ENCODE assay signal across 24 cellular contexts in genomic region chr5:107957023-107957422, GRCh38.
A peak's percentile ranks its signal among the peaks of the same experiment; 100 is the strongest.
DNase-seq lines count a peak whose midpoint lies in the region; ATAC-seq, FAIRE-seq and TF ChIP-seq lines count a peak whose summit lies in the region.
"Had no signal": no experiment of that assay in that cellular context is flagged by ENCODE, and none has a peak within 500 bp of the region (broad histone marks: within the 10 kb centered on the region; RNA-seq: fewer than 3 reads in every experiment).

No MANE protein-coding gene starts in this region.

- intact Hi-C loops in activated naive CD4-positive, alpha-beta T cell treated with anti-CD3 and anti-CD28 coated beads for 36 hours (cut with micrococcal nuclease), result loop anchor here (5.0 kb wide), 1 partner anchor 425 kb away; the partner anchor contains the start of gene FBXL17

- H3K4me1 Mint-ChIP-seq in GM23338, result peaks cover 4% of the 10 kb centered on the region
- H3K4me1 Mint-ChIP-seq in activated naive CD4-positive, alpha-beta T cell treated with anti-CD3 and anti-CD28 coated beads for 36 hours (ENCODE audit: low read depth), result peaks cover 41% of the 10 kb centered on the region
- H3K4me1 Mint-ChIP-seq: CD8-positive, alpha-beta memory T cell had no signal

- ATAC-seq in GM23338 (peak; percentile 55), HG03354 (IDR thresholded peaks at IDR 0.05; ENCODE audit: poor library complexity, severe bottlenecking, unreplicated experiment) (no peak)

- no peaks in the 10 kb centered on the region for H3F3A ChIP-seq in GM23338 (replicated peaks; ENCODE audit: low read depth)

- no peaks in the 10 kb centered on the region for H3K27me3 Mint-ChIP-seq in GM23338 (ENCODE audit: insufficient read depth, low read depth, poor library complexity)
- no peaks in the 10 kb centered on the region for H3K27me3 Mint-ChIP-seq in activated naive CD4-positive, alpha-beta T cell treated with anti-CD3 and anti-CD28 coated beads for 36 hours (ENCODE audit: low read depth)
- H3K27me3 Mint-ChIP-seq: CD8-positive, alpha-beta memory T cell had no signal

- H3K4me3 Mint-ChIP-seq in GM23338, result no peak overlapping the region
- H3K4me3 Mint-ChIP-seq in activated naive CD4-positive, alpha-beta T cell treated with anti-CD3 and anti-CD28 coated beads for 36 hours, result no peak overlapping the region
- H3K4me3 Mint-ChIP-seq: CD8-positive, alpha-beta memory T cell had no signal

- TF ChIP-seq CTCF in GM23338 (conservative IDR thresholded peaks at IDR 0.05; ENCODE audit: low read depth in 2 of 2), result no peak

- CTCF ChIA-PET in activated naive CD4-positive, alpha-beta T cell treated with anti-CD3 and anti-CD28 coated beads for 36 hours (lab: Charles Lee), result no interaction called here

- H2AFZ ChIP-seq in GM23338, result no peak overlapping the region
- H2AFZ ChIP-seq: GM23248, PC-9 had no signal

- H3K79me2 ChIP-seq in GM23338 (replicated peaks; ENCODE audit: insufficient read depth), result no peaks in the 10 kb centered on the region

- H3K27me3 ChIP-seq in GM23338 (ENCODE audit: insufficient read depth), result no peaks in the 10 kb centered on the region

- H3K36me3 ChIP-seq in GM23338 (ENCODE audit: insufficient read depth), result no peaks in the 10 kb centered on the region
- H3K36me3 ChIP-seq: HAP-1 had no signal

- no peaks in the 10 kb centered on the region; the same call in 2 of the 3 replicates for H3K9me3 Mint-ChIP-seq in GM23338
- no peaks in the 10 kb centered on the region for H3K9me3 Mint-ChIP-seq in activated naive CD4-positive, alpha-beta T cell treated with anti-CD3 and anti-CD28 coated beads for 36 hours
- H3K9me3 Mint-ChIP-seq: CD8-positive, alpha-beta memory T cell had no signal

- H3K4me3 ChIP-seq in GM23338, result no peak overlapping the region
- H3K4me3 ChIP-seq: GM23248, HAP-1, PC-9 had no signal

- no peaks in the 10 kb centered on the region for H3K9me2 ChIP-seq in GM23338 (ENCODE audit: insufficient read depth)

- H3K27ac ChIP-seq in GM23338 (ENCODE audit: low read depth), result no peak overlapping the region
- H3K27ac ChIP-seq: C4-2B, GM23248, PC-9 had no signal

- FAIRE-seq in islet of Langerhans (lab: Jason Lieb, UNC), result peak; percentile 85
- FAIRE-seq: GM12892, HTR-8/SVneo had no signal

- DNase-seq in NCI-H524 (lab: John Stamatoyannopoulos, UW) (peak; percentile 36 to 77), NCI-H524 treated with DMSO at 0.1 percent for 48 hours (lab: John Stamatoyannopoulos, UW) (no peak), GM23338 (ENCODE audit: low spot score) (no peak), NCI-H82 (lab: John Stamatoyannopoulos, UW) (peak; percentile 95)
- no peak for DNase-seq in activated effector memory CD4-positive, alpha-beta T cell treated with Interleukin-2 at 50 U/mL for 16 hours
- no peak for DNase-seq in activated naive CD4-positive, alpha-beta T cell treated with anti-CD3 and anti-CD28 coated beads for 36 hours
- DNase-seq: CD8-positive, alpha-beta memory T cell; DND-41; GM23248; IMR-90; MV-4-11; NCI-H1105 treated with DMSO at 0.1 percent for 48 hours; NCI-H187 treated with DMSO at 0.1 percent for 48 hours; NCI-H226; NCI-H510A treated with DMSO at 0.1 percent for 48 hours; PC-9; RPMI8226; SHP77 had no signal

- no peaks in the 10 kb centered on the region for H3K36me3 Mint-ChIP-seq in GM23338 (ENCODE audit: low read depth)
- peaks cover 2% of the 10 kb centered on the region for H3K36me3 Mint-ChIP-seq in activated naive CD4-positive, alpha-beta T cell treated with anti-CD3 and anti-CD28 coated beads for 36 hours (ENCODE audit: low read depth)

- no peaks in the 10 kb centered on the region for H3K4me1 ChIP-seq in GM23338 (ENCODE audit: insufficient read depth)
- H3K4me1 ChIP-seq: HAP-1 had no signal

- no peaks in the 10 kb centered on the region for H4K20me1 ChIP-seq in GM23338 (replicated peaks; ENCODE audit: insufficient read depth)

- H3K27ac Mint-ChIP-seq in GM23338, result no peak overlapping the region
- no peak overlapping the region for H3K27ac Mint-ChIP-seq in activated naive CD4-positive, alpha-beta T cell treated with anti-CD3 and anti-CD28 coated beads for 36 hours
- H3K27ac Mint-ChIP-seq: CD8-positive, alpha-beta memory T cell had no signal

- H3K4me2 ChIP-seq in GM23338, result no peak overlapping the region
- H3K4me2 ChIP-seq: PC-9 had no signal

TF ChIP-seq in GM23338, 12 proteins besides CTCF, POLR2A, EP300 and RAD21 (continues in another document):
- TF ChIP-seq ETS1 (IDR thresholded peaks at IDR 0.05) (no peak), NANOG (IDR thresholded peaks at IDR 0.05; ENCODE audit: borderline replicate concordance) (no peak), REST (IDR thresholded peaks at IDR 0.05; ENCODE audit: unreplicated experiment) (no peak), JUNB (IDR thresholded peaks at IDR 0.05; ENCODE audit: unreplicated experiment) (no peak), EZH2 (IDR thresholded peaks at IDR 0.05; ENCODE audit: low read depth, unreplicated experiment) (no peak), ZNF331 (CRISPR knock-in tag; IDR thresholded peaks at IDR 0.05; ENCODE audit: low read depth) (no peak), STAT1 (IDR thresholded peaks at IDR 0.05; ENCODE audit: unreplicated experiment) (no peak), EZH2phosphoT487 (IDR thresholded peaks at IDR 0.05; ENCODE audit: unreplicated experiment) (no peak)

Comparison
In these comparisons a context has a peak if more than half of its experiments do, and no peak if none do; other contexts are left out.
1. DNase-seq: peak in NCI-H524 (2 of 2) and NCI-H82 (single experiment); none in NCI-H524 treated with DMSO at 0.1 percent for 48 hours (single experiment), GM23338 (single experiment), activated effector memory CD4-positive, alpha-beta T cell treated with Interleukin-2 at 50 U/mL for 16 hours (single experiment) and activated naive CD4-positive, alpha-beta T cell treated with anti-CD3 and anti-CD28 coated beads for 36 hours (single experiment).